Comparison of ENCODE assay signal across 34 cellular contexts in genomic region chr6:135970750-135971149, GRCh38.
DNase-seq lines count a peak whose midpoint lies in the region; ATAC-seq, FAIRE-seq and TF ChIP-seq lines count a peak whose summit lies in the region.
"Had no signal": no experiment of that assay in that cellular context is flagged by ENCODE, and none has a peak within 500 bp of the region (broad histone marks: within the 10 kb centered on the region; RNA-seq: fewer than 3 reads in every experiment).

No MANE protein-coding gene starts in this region.

- H3K4me1 ChIP-seq in HepG2 (ENCODE audit: insufficient read depth, low read length) (no peaks in the 10 kb centered on the region), right lobe of liver (no peaks in the 10 kb centered on the region), HEK293 (ENCODE audit: control insufficient read depth, insufficient read depth, low read length) (no peaks in the 10 kb centered on the region), right cardiac atrium (ENCODE audit: control insufficient read depth, insufficient read depth, low read length) (no peaks in the 10 kb centered on the region)
- H3K4me1 ChIP-seq: BE2C, BLaER1, Caco-2 had no signal

- no peaks in the 10 kb centered on the region for H3K79me2 ChIP-seq in HepG2 (ENCODE audit: insufficient read depth, low read length)

- H3K36me3 ChIP-seq in HepG2 (replicated peaks in 1 of 2; ENCODE audit: control insufficient read depth in 1 of 2, insufficient read depth in 2 of 2, low read length in 2 of 2) (no peaks in the 10 kb centered on the region), right lobe of liver (no peaks in the 10 kb centered on the region), HEK293 (ENCODE audit: control insufficient read depth in 2 of 2, insufficient read depth in 1 of 2, low read length in 2 of 2) (no peaks in the 10 kb centered on the region)
- H3K36me3 ChIP-seq: BE2C; BLaER1; BLaER1 treated with 17β-estradiol and CSF1 and Interleukin-3, amounts not matched to agents 10 nM and 100 nM had no signal

- no peak for TF ChIP-seq POLR2A in HepG2 (IDR thresholded peaks at IDR 0.05; ENCODE audit: insufficient read depth in 1 of 2, low read depth in 2 of 2, low read length in 2 of 2)
- TF ChIP-seq POLR2A in right lobe of liver (IDR thresholded peaks at IDR 0.05) = no peak

- H4K20me1 ChIP-seq in HepG2 (ENCODE audit: insufficient read depth, low read length) = no peaks in the 10 kb centered on the region
- H4K20me1 ChIP-seq: BLaER1; BLaER1 treated with 17β-estradiol and CSF1 and Interleukin-3, amounts not matched to agents 10 nM and 100 nM had no signal

- BruUV-seq in HepG2 (replicated peaks; lab: Mats Ljungman, UMichigan) = no TSS peak

- POLR2A ChIA-PET in HepG2 (lab: Yijun Ruan, JAX) (no interaction called here), HEK293 (lab: Yijun Ruan, JAX) (no interaction called here)

- CTCF ChIA-PET in HepG2 (lab: Yijun Ruan, JAX; ENCODE audit: low intra/inter-chr PET ratio, low total read pairs) (no interaction called here), HEK293 (lab: Yijun Ruan, JAX) (interaction anchor here (2.7 kb wide), 1 partner anchor 255 kb away, joined by 5 read pairs; no protein-coding TSS in a partner anchor)

- in situ Hi-C loops in HepG2 (cut with HindIII; ENCODE audit: extremely low pct_ligation_motif_present, low pct_unique_long_range_greater_than_20kb) = no loop called here

- intact Hi-C loops in HepG2 (cut with micrococcal nuclease; ENCODE audit: unreplicated experiment) (no loop called here), right lobe of liver (cut with DNase I) (no loop called here), right cardiac atrium (cut with DNase I) (no loop called here)
- intact Hi-C loops in activated T-helper 1 cell treated with anti-CD3 and anti-CD28 coated beads, Interleukin-12 subunit alpha, Interleukin-12 subunit beta, Interleukin-2, Interleukin-4 antibody, amounts not matched to agents 30 ng/mL and 10 ng/mL and 1 ng/mL, durations not matched to agents 14 hours and 24 hours and 36 hours (cut with micrococcal nuclease) = no loop called here

- no peak for DNase-seq in HepG2 (ENCODE audit: low spot score)
- no peak for DNase-seq in right lobe of liver
- DNase-seq in activated T-helper 1 cell treated with anti-CD3 and anti-CD28 coated beads, Interleukin-12 subunit alpha, Interleukin-12 subunit beta, Interleukin-2, Interleukin-4 antibody, amounts not matched to agents 30 ng/mL and 10 ng/mL and 1 ng/mL, durations not matched to agents 14 hours and 24 hours and 36 hours (ENCODE audit: low spot score) = no peak
- DNase-seq in right cardiac atrium = no peak
- DNase-seq: 8988T; ACHN; AML-193; BE2C; C1 segment of cervical spinal cord; Caco-2; Calu3; CD4-positive, alpha-beta memory T cell; CD4-positive, alpha-beta T cell; CD4-positive, CD25-positive, alpha-beta regulatory T cell; CD8-positive, alpha-beta memory T cell; CD8-positive, alpha-beta T cell; COR-L47; DMS 273 treated with DMSO at 0.1 percent for 48 hours; DMS153; DMS79; DMS79 treated with DMSO at 0.1 percent for 48 hours; DND-41; EL had no signal

- H3K9ac ChIP-seq in HepG2 (ENCODE audit: insufficient read depth, low read depth, low read length) = no peak overlapping the region
- H3K9ac ChIP-seq: BLaER1; BLaER1 treated with 17β-estradiol and CSF1 and Interleukin-3, amounts not matched to agents 10 nM and 100 nM had no signal

- TF ChIP-seq RAD21 in HepG2 (CRISPR knock-in tag; IDR thresholded peaks at IDR 0.05) = no peak

- H3K4me3 ChIP-seq in HepG2 (replicated peaks in 1 of 3; ENCODE audit: insufficient read depth in 1 of 3, low read depth in 2 of 3, low read length in 3 of 3) (no peak overlapping the region), right lobe of liver (no peak overlapping the region), HEK293 (ENCODE audit: low read depth, low read length) (no peak overlapping the region), right cardiac atrium (ENCODE audit: low read length) (no peak overlapping the region)
- H3K4me3 ChIP-seq: A549; BLaER1; BLaER1 treated with 17β-estradiol and CSF1 and Interleukin-3, amounts not matched to agents 10 nM and 100 nM had no signal

- H3K27ac Mint-ChIP-seq in activated T-helper 1 cell treated with anti-CD3 and anti-CD28 coated beads, Interleukin-12 subunit alpha, Interleukin-12 subunit beta, Interleukin-2, Interleukin-4 antibody, amounts not matched to agents 30 ng/mL and 10 ng/mL and 1 ng/mL, durations not matched to agents 14 hours and 24 hours and 36 hours = peak overlapping the region; percentile 2
- H3K27ac Mint-ChIP-seq: B cell; CD14-positive monocyte; CD4-positive, alpha-beta memory T cell; CD4-positive, alpha-beta T cell; CD4-positive, CD25-positive, alpha-beta regulatory T cell; CD8-positive, alpha-beta T cell had no signal

- H2AFZ ChIP-seq in HepG2 (ENCODE audit: low read length) = no peak overlapping the region

- TF ChIP-seq CTCF in HepG2 (CRISPR knock-in tag; IDR thresholded peaks at IDR 0.05) (no peak), right lobe of liver (IDR thresholded peaks at IDR 0.05) (no peak), HEK293 (tag by site-specific recombination; IDR thresholded peaks at IDR 0.05) (no peak)

- FAIRE-seq in HepG2 (lab: Jason Lieb, UNC) = no peak
- FAIRE-seq: A204.1, A549, D721Med had no signal

- H3K4me2 ChIP-seq in HepG2 (ENCODE audit: low read depth, low read length) = no peak overlapping the region
- H3K4me2 ChIP-seq: A549; BLaER1; BLaER1 treated with 17β-estradiol and CSF1 and Interleukin-3, amounts not matched to agents 10 nM and 100 nM had no signal

- H3K27me3 ChIP-seq in HepG2 (ENCODE audit: control insufficient read depth in 1 of 2, insufficient read depth in 2 of 2, low read length in 2 of 2) (no peaks in the 10 kb centered on the region), right lobe of liver (no peaks in the 10 kb centered on the region), right cardiac atrium (ENCODE audit: control insufficient read depth, insufficient read depth) (no peaks in the 10 kb centered on the region)
- H3K27me3 ChIP-seq: BE2C; BLaER1; BLaER1 treated with 17β-estradiol and CSF1 and Interleukin-3, amounts not matched to agents 10 nM and 100 nM had no signal

- H3K9me3 ChIP-seq in HepG2 (ENCODE audit: low read length) = no peaks in the 10 kb centered on the region
- H3K9me3 ChIP-seq in right lobe of liver = no peaks in the 10 kb centered on the region
- no peaks in the 10 kb centered on the region for H3K9me3 ChIP-seq in HEK293 (ENCODE audit: control insufficient read depth, insufficient read depth, low read depth, low read length)
- no peaks in the 10 kb centered on the region for H3K9me3 ChIP-seq in right cardiac atrium (ENCODE audit: control insufficient read depth, low read length)
- H3K9me3 ChIP-seq: A549, BE2C, BLaER1, Caco-2 had no signal

- no peak overlapping the region for H3K4me3 Mint-ChIP-seq in activated T-helper 1 cell treated with anti-CD3 and anti-CD28 coated beads, Interleukin-12 subunit alpha, Interleukin-12 subunit beta, Interleukin-2, Interleukin-4 antibody, amounts not matched to agents 30 ng/mL and 10 ng/mL and 1 ng/mL, durations not matched to agents 14 hours and 24 hours and 36 hours
- H3K4me3 Mint-ChIP-seq: B cell; CD14-positive monocyte; CD4-positive, alpha-beta memory T cell; CD4-positive, alpha-beta T cell; CD4-positive, CD25-positive, alpha-beta regulatory T cell; CD8-positive, alpha-beta T cell had no signal

- 25% methylated on average over 7 of the region's 7 CpGs for WGBS in HepG2 (ENCODE audit: low lambda C conversion rate)
- WGBS in right lobe of liver (ENCODE audit: insufficient coverage, low coverage, low lambda C conversion rate, missing lambda C conversion rate) = 87% methylated on average over 7 of the region's 7 CpGs
- 97% methylated on average over 7 of the region's 7 CpGs for WGBS in right cardiac atrium

- H3K36me3 Mint-ChIP-seq in activated T-helper 1 cell treated with anti-CD3 and anti-CD28 coated beads, Interleukin-12 subunit alpha, Interleukin-12 subunit beta, Interleukin-2, Interleukin-4 antibody, amounts not matched to agents 30 ng/mL and 10 ng/mL and 1 ng/mL, durations not matched to agents 14 hours and 24 hours and 36 hours (ENCODE audit: low read depth) = no peaks in the 10 kb centered on the region
- H3K36me3 Mint-ChIP-seq: CD14-positive monocyte; CD4-positive, alpha-beta memory T cell; CD4-positive, CD25-positive, alpha-beta regulatory T cell; CD8-positive, alpha-beta memory T cell; CD8-positive, alpha-beta T cell had no signal

- ATAC-seq in HepG2 = no peak
- no peak for ATAC-seq in right lobe of liver
- ATAC-seq in GM21786 (IDR thresholded peaks at IDR 0.05; ENCODE audit: unreplicated experiment) = no peak
- no peak for ATAC-seq in right cardiac atrium
- ATAC-seq: A549; CD8-positive, alpha-beta T cell had no signal

- peaks cover 11% of the 10 kb centered on the region for H3K9me3 Mint-ChIP-seq in activated T-helper 1 cell treated with anti-CD3 and anti-CD28 coated beads, Interleukin-12 subunit alpha, Interleukin-12 subunit beta, Interleukin-2, Interleukin-4 antibody, amounts not matched to agents 30 ng/mL and 10 ng/mL and 1 ng/mL, durations not matched to agents 14 hours and 24 hours and 36 hours
- H3K9me3 Mint-ChIP-seq: CD8-positive, alpha-beta T cell had no signal

- TF ChIP-seq EP300 in HepG2 (IDR thresholded peaks at IDR 0.05; ENCODE audit: low read depth in 2 of 2, low read length in 2 of 2) (no peak), HepG2 (CRISPR knock-in tag; IDR thresholded peaks at IDR 0.05; ENCODE audit: borderline replicate concordance) (no peak)

- peaks cover 2% of the 10 kb centered on the region for H3K27me3 Mint-ChIP-seq in activated T-helper 1 cell treated with anti-CD3 and anti-CD28 coated beads, Interleukin-12 subunit alpha, Interleukin-12 subunit beta, Interleukin-2, Interleukin-4 antibody, amounts not matched to agents 30 ng/mL and 10 ng/mL and 1 ng/mL, durations not matched to agents 14 hours and 24 hours and 36 hours (ENCODE audit: insufficient read depth)
- H3K27me3 Mint-ChIP-seq: B cell; CD4-positive, alpha-beta T cell; CD4-positive, CD25-positive, alpha-beta regulatory T cell had no signal

- H3K27ac ChIP-seq in HepG2 (ENCODE audit: extremely low read length, insufficient read depth, low read length) = no peak overlapping the region
- H3K27ac ChIP-seq in right lobe of liver = no peak overlapping the region
- H3K27ac ChIP-seq in HEK293 (ENCODE audit: extremely low read depth, low read depth, low read length) = no peak overlapping the region
- no peak overlapping the region for H3K27ac ChIP-seq in right cardiac atrium (ENCODE audit: low read length)
- H3K27ac ChIP-seq: 22Rv1; BLaER1; BLaER1 treated with 17β-estradiol and CSF1 and Interleukin-3, amounts not matched to agents 10 nM and 100 nM; C4-2B had no signal

- H3K4me1 Mint-ChIP-seq in activated T-helper 1 cell treated with anti-CD3 and anti-CD28 coated beads, Interleukin-12 subunit alpha, Interleukin-12 subunit beta, Interleukin-2, Interleukin-4 antibody, amounts not matched to agents 30 ng/mL and 10 ng/mL and 1 ng/mL, durations not matched to agents 14 hours and 24 hours and 36 hours (ENCODE audit: low read depth) = no peaks in the 10 kb centered on the region
- H3K4me1 Mint-ChIP-seq: B cell; CD4-positive, alpha-beta memory T cell; CD8-positive, alpha-beta memory T cell had no signal

TF ChIP-seq in HepG2, 621 proteins besides CTCF, POLR2A, EP300 and RAD21 (continues in another document):
- TF ChIP-seq EHMT2 (IDR thresholded peaks at IDR 0.05; ENCODE audit: borderline replicate concordance, low read depth, low read length) = no peak

TF ChIP-seq in HEK293, 187 proteins besides CTCF, POLR2A, EP300 and RAD21 (continues in another document):
- no peak for TF ChIP-seq ZNF121 (tag by site-specific recombination; IDR thresholded peaks at IDR 0.05)

Comparison
In these comparisons a context has a peak if more than half of its experiments do, and no peak if none do; other contexts are left out.
1. Of the 63 proteins assayed by ChIP-seq in both HepG2 and HEK293: peak only in HepG2: none; only in HEK293: ATF2; in both: none; in neither: 62.